In genomic region chr1:41913025-41913424, GRCh38 we compare ENCODE assay signal across 21 cellular contexts. TPM values are rescaled to one million over a fixed set of nuclear protein-coding genes. Genes with fewer than 3 reads are reported as not detected.
DNase-seq lines count a peak whose midpoint lies in the region; ATAC-seq, FAIRE-seq and TF ChIP-seq lines count a peak whose summit lies in the region.
"Had no signal": no experiment of that assay in that cellular context is flagged by ENCODE, and none has a peak within 500 bp of the region (broad histone marks: within the 10 kb centered on the region; RNA-seq: fewer than 3 reads in every experiment).

No MANE protein-coding gene starts in this region.

- peak; percentile 17 for DNase-seq in NCI-H1436 (lab: John Stamatoyannopoulos, UW)
- no peak for DNase-seq in NCI-H1436 treated with DMSO at 0.1 percent for 48 hours (lab: John Stamatoyannopoulos, UW)
- no peak for DNase-seq in GM12892 (ENCODE audit: insufficient read length)
- DNase-seq in NCI-H510A (lab: John Stamatoyannopoulos, UW): peak; percentile 56
- DNase-seq in lung (ENCODE audit: low spot score): peak; percentile 61
- DNase-seq in RPMI8226: no peak
- DNase-seq in activated gamma-delta T cell treated with Interleukin-2 at 50 U/mL for 16 hours: no peak
- DNase-seq: 8988T; activated CD8-positive, alpha-beta T cell treated with anti-CD3 and anti-CD28 coated beads, Interleukin-2, amount 10 ng/mL, durations not matched to agents 7 days and 5 days; activated naive CD4-positive, alpha-beta T cell treated with Interleukin-2 at 50 U/mL for 16 hours; activated T-cell treated with anti-CD3 and anti-CD28 coated beads, Interleukin-2, amount 50 U/mL, for 1 hour; kidney glomerular epithelial cell; mesendoderm; NCI-H1694 treated with DMSO at 0.1 percent for 48 hours; occipital lobe; retina; stomach had no signal

- TF ChIP-seq CTCF in lung (IDR thresholded peaks at IDR 0.05; ENCODE audit: control extremely low read depth, extremely low read depth): no peak

- H3K27me3 ChIP-seq in lung (ENCODE audit: control insufficient read depth, insufficient read depth): no peaks in the 10 kb centered on the region
- H3K27me3 ChIP-seq: tibial nerve had no signal

- no peaks in the 10 kb centered on the region for H3K9me3 ChIP-seq in lung (ENCODE audit: control insufficient read depth in 2 of 2, insufficient read depth in 1 of 2, low read length in 1 of 2)
- H3K9me3 ChIP-seq: stomach had no signal

- H3K4me1 ChIP-seq in lung (ENCODE audit: control insufficient read depth in 2 of 2, insufficient read depth in 2 of 2, low read length in 2 of 2): peaks cover 16 to 17% of the 10 kb centered on the region in 2 donors

- FAIRE-seq in GM12892 (lab: Jason Lieb, UNC): peak; percentile 33

- H3K36me3 ChIP-seq in lung (ENCODE audit: control insufficient read depth in 2 of 2, insufficient read depth in 2 of 2, low read length in 2 of 2): no peaks in the 10 kb centered on the region
- H3K36me3 ChIP-seq: cardiac muscle cell, stomach, tibial nerve had no signal

- no peak for TF ChIP-seq POLR2A in GM12892 (IDR thresholded peaks at IDR 0.05; ENCODE audit: low read depth, low read length)

- 73 to 93% methylated on average over 1 of the region's 1 CpG for WGBS in lung, 2 donors

- no peak for ATAC-seq in lung (ENCODE audit: insufficient read depth, low FRiP score)
- ATAC-seq in HG02610 (IDR thresholded peaks at IDR 0.05; ENCODE audit: unreplicated experiment): no peak
- ATAC-seq: activated CD8-positive, alpha-beta T cell treated with anti-CD3 and anti-CD28 coated beads, Interleukin-2, amount 10 ng/mL, durations not matched to agents 7 days and 5 days; HCT116 had no signal

- no peak overlapping the region for H3K4me3 ChIP-seq in lung
- H3K4me3 ChIP-seq: cardiac muscle cell, stomach, tibial nerve had no signal

- no peak overlapping the region for H3K27ac ChIP-seq in lung (ENCODE audit: low read depth in 1 of 2, low read length in 1 of 2)
- H3K27ac ChIP-seq: cardiac muscle cell, stomach, tibial nerve had no signal

RNA-seq across cellular contexts. Expression of gene HIVEP3, which starts 5.7 kb away (rescaled TPM):
- polyA plus RNA-seq in GM12892 (2012; ENCODE audit: missing spikeins): 5.1 TPM
- 10 to 100 TPM in 1 of 2 donors, 1 to 10 TPM in 1; 8.9 to 14.7 TPM for total RNA-seq in lung
- polyA plus RNA-seq in lung: 1 to 10 TPM; 7.0 to 8.7 TPM

Comparison
In these comparisons a context has a peak if more than half of its experiments do, and no peak if none do; other contexts are left out.
1. DNase-seq: peak in NCI-H1436 (single experiment), NCI-H510A (single experiment) and lung (single experiment); none in NCI-H1436 treated with DMSO at 0.1 percent for 48 hours (single experiment), GM12892 (single experiment), RPMI8226 (single experiment) and activated gamma-delta T cell treated with Interleukin-2 at 50 U/mL for 16 hours (single experiment).